In genomic region chr19:4374451-4375163, GRCh38 we compare ENCODE assay signal across 9 cellular contexts. TPM values are rescaled to one million over a fixed set of nuclear protein-coding genes. Genes with fewer than 3 reads are reported as not detected.
A peak's percentile ranks its signal among the peaks of the same experiment; 100 is the strongest.
DNase-seq lines count a peak whose midpoint lies in the region; ATAC-seq, FAIRE-seq and TF ChIP-seq lines count a peak whose summit lies in the region.
"Had no signal": no experiment of that assay in that cellular context is flagged by ENCODE, and none has a peak within 500 bp of the region (broad histone marks: within the 10 kb centered on the region; RNA-seq: fewer than 3 reads in every experiment).

No MANE protein-coding gene starts in this region.

- peaks cover 8% of the 10 kb centered on the region for H4K20me1 ChIP-seq in K562 (replicated peaks; ENCODE audit: control insufficient read depth, insufficient read depth, low read length)

- TF ChIP-seq RAD21 in K562 (CRISPR knock-in tag; conservative IDR thresholded peaks at IDR 0.05 in 1 of 2, IDR thresholded peaks at IDR 0.05 in 1 of 2), result peak in 1 of 2 experiments; percentile 27; a peak in 1 of 4 replicates

- no TSS peak for BruUV-seq in K562 (replicated peaks; lab: Mats Ljungman, UMichigan)

- H3K9ac ChIP-seq in K562 (ENCODE audit: insufficient read depth in 1 of 2, low read depth in 2 of 2, low read length in 2 of 2), result peak overlapping the region; percentile 93 to 94

- TF ChIP-seq POLR2A in K562 (conservative IDR thresholded peaks at IDR 0.05) (peak; percentile 65), thyroid gland (IDR thresholded peaks at IDR 0.05) (no peak)

- intact Hi-C loops in K562 (cut with micrococcal nuclease), result loop anchor here (1.0 kb wide), 1 partner anchor 26 kb away; the partner anchor contains the start of gene SH3GL1
- intact Hi-C loops in thyroid gland (cut with DNase I), result no loop called here
- intact Hi-C loops in activated CD4-positive, alpha-beta memory T cell treated with anti-CD3 and anti-CD28 coated beads for 36 hours (cut with micrococcal nuclease), result no loop called here

- ATAC-seq in K562 (peak; percentile 86), GM18870 (IDR thresholded peaks at IDR 0.05; ENCODE audit: unreplicated experiment) (no peak)

- peaks cover 71 to 88% of the 10 kb centered on the region in 2 experiments for H3K4me1 ChIP-seq in K562 (replicated peaks in 1 of 2; ENCODE audit: control insufficient read depth in 2 of 2, insufficient read depth in 2 of 2, low read length in 2 of 2)
- peaks cover 75 to 97% of the 10 kb centered on the region in 2 donors for H3K4me1 ChIP-seq in thyroid gland

- H3K9me1 ChIP-seq in K562 (ENCODE audit: control insufficient read depth, insufficient read depth, low read length), result no peaks in the 10 kb centered on the region

- in situ Hi-C loops in K562 (cut with MboI), result no loop called here

- TF ChIP-seq CTCF in K562 (IDR thresholded peaks at IDR 0.05 in 2 of 3, conservative IDR thresholded peaks at IDR 0.05 in 1 of 3; ENCODE audit: insufficient read depth in 2 of 3, low read depth in 1 of 3, low read length in 3 of 3) (peak; percentile 27 to 49 (median 47); a peak in 5 of 6 replicates), thyroid gland (IDR thresholded peaks at IDR 0.05) (no peak)

- no peak for FAIRE-seq in K562 (lab: Jason Lieb, UNC)

- no peaks in the 10 kb centered on the region for H3K27me3 Mint-ChIP-seq in activated CD4-positive, alpha-beta memory T cell treated with anti-CD3 and anti-CD28 coated beads for 36 hours

- peak overlapping the region; percentile 85 for H3K4me2 ChIP-seq in K562 (ENCODE audit: insufficient read depth, low read length)

- H3K27me3 ChIP-seq in K562 (ENCODE audit: control insufficient read depth in 2 of 2, insufficient read depth in 2 of 2, low read length in 2 of 2) (no peaks in the 10 kb centered on the region), layer of hippocampus (ENCODE audit: control insufficient read depth, insufficient read depth, low read length) (no peaks in the 10 kb centered on the region), thyroid gland (no peaks in the 10 kb centered on the region)

- H3K9me3 ChIP-seq in K562 (replicated peaks; ENCODE audit: control insufficient read depth, insufficient read depth, low read depth, low read length), result no peaks in the 10 kb centered on the region
- no peaks in the 10 kb centered on the region for H3K9me3 ChIP-seq in thyroid gland

- CTCF ChIA-PET in K562 (lab: Yijun Ruan, JAX; ENCODE audit: low intra/inter-chr PET ratio), result interaction anchor here (0.9 to 1.1 kb wide), 2 partner anchors 25 to 262 kb away, joined by 3 to 4 read pairs; partner anchors contain the start of gene SH3GL1
- CTCF ChIA-PET in activated CD4-positive, alpha-beta memory T cell treated with anti-CD3 and anti-CD28 coated beads for 36 hours (lab: Charles Lee), result interaction anchor here (1.3 to 3.3 kb wide), 2 partner anchors 13 to 27 kb away, joined by 3 to 21 read pairs; partner anchors contain the start of genes CHAF1A and SH3GL1

- H3K4me3 ChIP-seq in K562 (peak overlapping the region; percentile 14; the same call in 1 of the 2 replicates), thyroid gland (replicated peaks in 1 of 3) (no peak overlapping the region)

- peaks cover 65% of the 10 kb centered on the region for H3K4me1 Mint-ChIP-seq in activated CD4-positive, alpha-beta memory T cell treated with anti-CD3 and anti-CD28 coated beads for 36 hours (ENCODE audit: low read depth)

- peak overlapping the region; percentile 99 for H3K27ac ChIP-seq in K562 (ENCODE audit: extremely low read depth, low read depth, low read length)
- peak overlapping the region; percentile 90 for H3K27ac ChIP-seq in layer of hippocampus (ENCODE audit: low read depth, low read length)
- H3K27ac ChIP-seq in thyroid gland, result peak overlapping the region; percentile 85 to 91 (median 87)
- H3K27ac ChIP-seq: VCaP had no signal

- peaks cover 92% of the 10 kb centered on the region for H3K79me2 ChIP-seq in K562 (ENCODE audit: control insufficient read depth, insufficient read depth, low read length)

- POLR2A ChIA-PET in K562 (lab: Yijun Ruan, JAX), result interaction anchor here (0.6 to 5.2 kb wide), 17 partner anchors 8 to 429 kb away, joined by 3 to 46 read pairs (median 5); partner anchors contain the start of genes CHAF1A, MPND and SH3GL1
- POLR2A ChIA-PET in activated CD4-positive, alpha-beta memory T cell treated with anti-CD3 and anti-CD28 coated beads for 36 hours (lab: Charles Lee), result no interaction called here

- 3% methylated on average over 27 of the region's 27 CpGs for WGBS in K562 (ENCODE audit: insufficient coverage, low coverage, missing lambda C conversion rate)
- WGBS in thyroid gland, 2 donors, result 40 to 55% methylated on average over 2 to 5 of the region's 27 CpGs

- DNase-seq in HT1080 (ENCODE audit: low read depth), result peak; percentile 81
- peak; percentile 84 to 97 (median 88) for DNase-seq in K562 (ENCODE audit: extremely low read depth in 1 of 4, low spot score in 3 of 4)
- DNase-seq in thyroid gland, result peak; percentile 74 to 80
- DNase-seq in cerebellar nuclear complex (lab: John Stamatoyannopoulos, UW), result no peak
- no peak for DNase-seq in midbrain (lab: John Stamatoyannopoulos, UW)
- DNase-seq in activated CD4-positive, alpha-beta memory T cell treated with anti-CD3 and anti-CD28 coated beads for 36 hours, result no peak

- H3K27ac Mint-ChIP-seq in activated CD4-positive, alpha-beta memory T cell treated with anti-CD3 and anti-CD28 coated beads for 36 hours, result no peak overlapping the region

- peak overlapping the region; percentile 27; the same call in 1 of the 2 replicates for H2AFZ ChIP-seq in K562 (ENCODE audit: low read depth, low read length)

- TF ChIP-seq EP300 in K562 (IDR thresholded peaks at IDR 0.05; ENCODE audit: low read length), result peak; percentile 90

- no peaks in the 10 kb centered on the region for H3K9me3 Mint-ChIP-seq in activated CD4-positive, alpha-beta memory T cell treated with anti-CD3 and anti-CD28 coated beads for 36 hours

- H3K36me3 ChIP-seq in K562 (ENCODE audit: control insufficient read depth, insufficient read depth, low read length), result peaks cover 57% of the 10 kb centered on the region; the same call in 2 of the 3 replicates
- no peaks in the 10 kb centered on the region for H3K36me3 ChIP-seq in thyroid gland

- no peak overlapping the region for H3K4me3 Mint-ChIP-seq in activated CD4-positive, alpha-beta memory T cell treated with anti-CD3 and anti-CD28 coated beads for 36 hours

- no peaks in the 10 kb centered on the region for H3K36me3 Mint-ChIP-seq in activated CD4-positive, alpha-beta memory T cell treated with anti-CD3 and anti-CD28 coated beads for 36 hours

RNA-seq across cellular contexts. Expression of gene SH3GL1, which starts 25.7 kb away (rescaled TPM):
- total RNA-seq in HT1080 (2014; rRNA removed; shearing (Covaris generic)), result 46.6 and 62.9 TPM in 2 replicates
- 94.3 and 111 TPM in 2 replicates for polyA plus RNA-seq in HT1080 (2015; cell fraction: cytosol; rRNA removed)
- 59.8 and 62.6 TPM in 2 replicates for polyA plus RNA-seq in HT1080 (2015; cell fraction: nucleus; rRNA removed)
- total RNA-seq in K562 (2011; cell fraction: chromatin; rRNA removed; ENCODE audit: low replicate concordance), result 74.6 and 119 TPM in 2 replicates
- total RNA-seq in K562 (2011; cell fraction: nucleolus; rRNA removed), result 59.7 and 60.0 TPM in 2 replicates
- 58.7 and 78.3 TPM in 2 replicates for total RNA-seq in K562 (2011; cell fraction: nucleoplasm; rRNA removed)
- 48.0 and 60.1 TPM in 2 replicates for total RNA-seq in K562 (2014; rRNA removed)
- 6.1 and 9.4 TPM in 2 replicates for total RNA-seq in K562 (2014; rRNA removed; fragmentation: Illumina TruSeq; extraction: Trizol)
- 28.6 and 29.1 TPM in 2 replicates for total RNA-seq in K562 (2015; rRNA removed; fragmentation: Illumina TruSeq; extraction: Trizol)
- total RNA-seq in K562 (2021), result 72.0 and 75.3 TPM in 2 replicates
- 25.7 and 44.0 TPM in 2 replicates for polyA plus RNA-seq in K562 (2011; rRNA removed)
- 41.8 and 96.4 TPM in 2 replicates for polyA plus RNA-seq in K562 (2011; cell fraction: cytosol; rRNA removed)
- polyA plus RNA-seq in K562 (2011; cell fraction: nucleus; rRNA removed), result 68.2 and 94.2 TPM in 2 replicates
- 51.2 and 58.7 TPM in 2 replicates for polyA plus RNA-seq in K562 (2012)
- 25.5 and 57.0 TPM in 2 replicates for polyA plus RNA-seq in K562 (2014; fragmentation: Illumina TruSeq; extraction: Trizol)
- polyA plus RNA-seq in K562 (2014; fragmentation: Nextera tagmentation; extraction: Ambion mirVana), result 1 to 10 TPM; 1.7 to 2.1 TPM
- polyA plus RNA-seq in K562 (2014; rRNA removed), result 58.5 and 64.7 TPM in 2 replicates
- polyA minus RNA-seq in K562 (2011; rRNA and poly(A)+ RNA removed), result 8.2 and 13.7 TPM in 2 replicates
- 31.3 and 36.5 TPM in 2 replicates for polyA minus RNA-seq in K562 (2011; cell fraction: cytosol; rRNA and poly(A)+ RNA removed)
- 17.4 and 22.5 TPM in 2 replicates for polyA minus RNA-seq in K562 (2011; cell fraction: nucleus; rRNA and poly(A)+ RNA removed)
- total RNA-seq in thyroid gland, result 10 to 100 TPM; 33.1 to 42.4 (median 36.7) TPM
- total RNA-seq in activated CD4-positive, alpha-beta memory T cell treated with anti-CD3 and anti-CD28 coated beads for 36 hours, result 10 to 100 TPM; 38.1 to 42.0 TPM

RNA-seq across cellular contexts. Expression of gene CHAF1A, which starts 27.8 kb away (rescaled TPM):
- total RNA-seq in HT1080 (2014; rRNA removed; shearing (Covaris generic)), result 26.5 and 44.1 TPM in 2 replicates
- polyA plus RNA-seq in HT1080 (2015; cell fraction: cytosol; rRNA removed), result 28.2 and 38.1 TPM in 2 replicates
- polyA plus RNA-seq in HT1080 (2015; cell fraction: nucleus; rRNA removed), result 42.1 and 50.3 TPM in 2 replicates
- 122 and 169 TPM in 2 replicates for total RNA-seq in K562 (2011; cell fraction: chromatin; rRNA removed; ENCODE audit: low replicate concordance)
- total RNA-seq in K562 (2011; cell fraction: nucleolus; rRNA removed), result 101 and 121 TPM in 2 replicates
- 83.4 and 88.4 TPM in 2 replicates for total RNA-seq in K562 (2011; cell fraction: nucleoplasm; rRNA removed)
- total RNA-seq in K562 (2014; rRNA removed) (61.1 and 78.3 TPM in 2 replicates), K562 (2014; rRNA removed; fragmentation: Illumina TruSeq; extraction: Trizol) (32.5 and 42.6 TPM in 2 replicates), K562 (2015; rRNA removed; fragmentation: Illumina TruSeq; extraction: Trizol) (51.4 and 51.8 TPM in 2 replicates), K562 (2021) (78.6 and 86.9 TPM in 2 replicates), thyroid gland (1 to 10 TPM; 4.1 to 5.1 (median 4.4) TPM)
- polyA plus RNA-seq in K562 (2011; rRNA removed) (32.0 and 35.3 TPM in 2 replicates), K562 (2014; fragmentation: Illumina TruSeq; extraction: Trizol) (45.2 and 59.3 TPM in 2 replicates), K562 (2014; fragmentation: Nextera tagmentation; extraction: Ambion mirVana) (1 to 10 TPM; 1.6 to 2.1 TPM), K562 (2014; rRNA removed) (65.4 and 73.4 TPM in 2 replicates)
- polyA plus RNA-seq in K562 (2011; cell fraction: cytosol; rRNA removed), result 33.8 and 95.9 TPM in 2 replicates
- polyA plus RNA-seq in K562 (2011; cell fraction: nucleus; rRNA removed), result 46.7 and 100 TPM in 2 replicates
- 65.6 and 65.8 TPM in 2 replicates for polyA plus RNA-seq in K562 (2012)
- 33.8 and 38.5 TPM in 2 replicates for polyA minus RNA-seq in K562 (2011; rRNA and poly(A)+ RNA removed)
- 43.1 and 61.4 TPM in 2 replicates for polyA minus RNA-seq in K562 (2011; cell fraction: cytosol; rRNA and poly(A)+ RNA removed)
- 35.1 and 42.1 TPM in 2 replicates for polyA minus RNA-seq in K562 (2011; cell fraction: nucleus; rRNA and poly(A)+ RNA removed)
- 10 to 100 TPM; 61.6 to 63.5 TPM for total RNA-seq in activated CD4-positive, alpha-beta memory T cell treated with anti-CD3 and anti-CD28 coated beads for 36 hours

RNA-seq across cellular contexts. Expression of gene MPND, which starts 31.2 kb away (rescaled TPM):
- 1.3 and 2.7 TPM in 2 replicates for total RNA-seq in HT1080 (2014; rRNA removed; shearing (Covaris generic))
- polyA plus RNA-seq in HT1080 (2015; cell fraction: cytosol; rRNA removed), result 4.0 and 6.3 TPM in 2 replicates
- 4.5 and 4.6 TPM in 2 replicates for polyA plus RNA-seq in HT1080 (2015; cell fraction: nucleus; rRNA removed)
- 6.5 and 16.7 TPM in 2 replicates for total RNA-seq in K562 (2011; cell fraction: chromatin; rRNA removed; ENCODE audit: low replicate concordance)
- 12.6 and 12.8 TPM in 2 replicates for total RNA-seq in K562 (2011; cell fraction: nucleolus; rRNA removed)
- 6.2 and 6.5 TPM in 2 replicates for total RNA-seq in K562 (2011; cell fraction: nucleoplasm; rRNA removed)
- total RNA-seq in K562 (2014; rRNA removed), result 3.6 and 5.7 TPM in 2 replicates
- total RNA-seq in K562 (2014; rRNA removed; fragmentation: Illumina TruSeq; extraction: Trizol), result 1.5 and 1.9 TPM in 2 replicates
- 7.8 and 8.0 TPM in 2 replicates for total RNA-seq in K562 (2015; rRNA removed; fragmentation: Illumina TruSeq; extraction: Trizol)
- 14.0 and 16.2 TPM in 2 replicates for total RNA-seq in K562 (2021)
- 3.9 and 4.3 TPM in 2 replicates for polyA plus RNA-seq in K562 (2011; rRNA removed)
- 4.7 and 8.9 TPM in 2 replicates for polyA plus RNA-seq in K562 (2011; cell fraction: cytosol; rRNA removed)
- polyA plus RNA-seq in K562 (2011; cell fraction: nucleus; rRNA removed), result 4.8 and 7.2 TPM in 2 replicates
- polyA plus RNA-seq in K562 (2012), result 13.5 and 16.5 TPM in 2 replicates
- 5.5 and 7.6 TPM in 2 replicates for polyA plus RNA-seq in K562 (2014; fragmentation: Illumina TruSeq; extraction: Trizol)
- 1 to 10 TPM in 1 of 2 experiments, under 1 TPM in 1; 0.25 to 1.3 TPM for polyA plus RNA-seq in K562 (2014; fragmentation: Nextera tagmentation; extraction: Ambion mirVana)
- polyA plus RNA-seq in K562 (2014; rRNA removed), result 5.7 and 9.4 TPM in 2 replicates
- polyA minus RNA-seq in K562 (2011; rRNA and poly(A)+ RNA removed), result 1.3 and 1.9 TPM in 2 replicates
- 8.7 and 9.4 TPM in 2 replicates for polyA minus RNA-seq in K562 (2011; cell fraction: cytosol; rRNA and poly(A)+ RNA removed)
- polyA minus RNA-seq in K562 (2011; cell fraction: nucleus; rRNA and poly(A)+ RNA removed), result 3.2 and 4.0 TPM in 2 replicates
- total RNA-seq in thyroid gland, result 10 to 100 TPM in 2 of 4 donors, 1 to 10 TPM in 2; 5.6 to 10.5 (median 9.3) TPM
- 10 to 100 TPM; 19.6 to 22.6 TPM for total RNA-seq in activated CD4-positive, alpha-beta memory T cell treated with anti-CD3 and anti-CD28 coated beads for 36 hours

RNA-seq across cellular contexts. Expression of gene STAP2, which starts 36.0 kb away (rescaled TPM):
- total RNA-seq in HT1080 (2014; rRNA removed; shearing (Covaris generic)), result 2.3 and 3.6 TPM in 2 replicates
- 3.8 and 4.1 TPM in 2 replicates for polyA plus RNA-seq in HT1080 (2015; cell fraction: cytosol; rRNA removed)
- polyA plus RNA-seq in HT1080 (2015; cell fraction: nucleus; rRNA removed), result 3.6 and 4.0 TPM in 2 replicates
- 2.7 and 6.6 TPM in 2 replicates for total RNA-seq in K562 (2011; cell fraction: chromatin; rRNA removed; ENCODE audit: low replicate concordance)
- 8.7 and 10.8 TPM in 2 replicates for total RNA-seq in K562 (2011; cell fraction: nucleolus; rRNA removed)
- total RNA-seq in K562 (2011; cell fraction: nucleoplasm; rRNA removed), result 4.0 and 6.0 TPM in 2 replicates
- total RNA-seq in K562 (2014; rRNA removed) (4.3 and 7.8 TPM in 2 replicates), K562 (2014; rRNA removed; fragmentation: Illumina TruSeq; extraction: Trizol) (2.3 and 3.9 TPM in 2 replicates), K562 (2015; rRNA removed; fragmentation: Illumina TruSeq; extraction: Trizol) (3.5 and 4.5 TPM in 2 replicates), K562 (2021) (5.7 and 8.2 TPM in 2 replicates), thyroid gland (10 to 100 TPM; 12.1 to 50.6 (median 29.7) TPM)
- polyA plus RNA-seq in K562 (2011; rRNA removed) (4.3 and 4.7 TPM in 2 replicates), K562 (2014; fragmentation: Illumina TruSeq; extraction: Trizol) (5.3 and 5.4 TPM in 2 replicates), K562 (2014; fragmentation: Nextera tagmentation; extraction: Ambion mirVana) (1 to 10 TPM; 1.2 to 3.6 TPM), K562 (2014; rRNA removed) (5.8 and 9.8 TPM in 2 replicates)
- polyA plus RNA-seq in K562 (2011; cell fraction: cytosol; rRNA removed), result 5.4 and 13.5 TPM in 2 replicates
- 5.6 and 10.5 TPM in 2 replicates for polyA plus RNA-seq in K562 (2011; cell fraction: nucleus; rRNA removed)
- 1.4 and 4.8 TPM in 2 replicates for polyA plus RNA-seq in K562 (2012)
- polyA minus RNA-seq in K562 (2011; rRNA and poly(A)+ RNA removed), result 1.2 and 3.1 TPM in 2 replicates
- 2.0 and 2.6 TPM in 2 replicates for polyA minus RNA-seq in K562 (2011; cell fraction: cytosol; rRNA and poly(A)+ RNA removed)
- 1.1 and 3.2 TPM in 2 replicates for polyA minus RNA-seq in K562 (2011; cell fraction: nucleus; rRNA and poly(A)+ RNA removed)
- total RNA-seq in activated CD4-positive, alpha-beta memory T cell treated with anti-CD3 and anti-CD28 coated beads for 36 hours, result 1 to 10 TPM; 9.1 to 9.4 TPM

Comparison
In these comparisons a context has a peak if more than half of its experiments do, and no peak if none do; other contexts are left out.
1. DNase-seq: peak in HT1080 (single experiment), K562 (4 of 4) and thyroid gland (2 of 2); none in cerebellar nuclear complex (0 of 2), midbrain (single experiment) and activated CD4-positive, alpha-beta memory T cell treated with anti-CD3 and anti-CD28 coated beads for 36 hours (single experiment).
2. CTCF ChIP-seq: peak in K562 (3 of 3); none in thyroid gland (0 of 6).
3. Peak in every context shown above with its lines, with median percentiles within 50 percentile points of each other: H3K27ac ChIP-seq.